Comparison of ENCODE assay signal across 1 cellular context in the genomic region with DNA sequence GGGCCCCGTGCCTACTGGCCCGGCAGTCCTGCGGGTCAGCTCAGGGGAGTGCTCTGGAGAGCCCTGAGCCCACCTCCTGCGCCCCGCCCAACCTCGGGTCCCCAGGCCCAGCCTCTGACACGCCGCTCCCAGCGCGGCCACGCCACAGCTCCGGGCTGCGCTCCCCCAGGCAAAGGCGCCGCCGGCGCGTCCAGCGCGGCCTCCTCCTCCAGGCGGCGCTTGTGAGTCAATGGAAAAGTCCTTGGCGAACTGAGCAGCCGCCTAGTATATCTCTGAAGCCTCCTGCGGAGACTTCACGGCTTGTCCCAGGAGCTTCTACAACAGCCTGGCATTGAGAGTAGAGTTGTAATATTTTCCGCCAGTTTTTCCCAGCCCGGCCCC.
TF ChIP-seq lines count a peak whose summit lies in the region.

No MANE protein-coding gene starts in this region.

TF ChIP-seq in HEK293, 187 proteins besides CTCF, POLR2A, EP300 and RAD21 (continued from another document):
- TF ChIP-seq ZNF394 (tag by site-specific recombination; IDR thresholded peaks at IDR 0.05; ENCODE audit: borderline replicate concordance): peak; percentile 12; the same call in 1 of the 2 replicates
- 0 out of 2 replicates have a peak, but pooled peaks have one; percentile 31 for TF ChIP-seq ZSCAN30 (tag by site-specific recombination; IDR thresholded peaks at IDR 0.05)
- TF ChIP-seq ZNF623 (tag by site-specific recombination; IDR thresholded peaks at IDR 0.05): no peak
- TF ChIP-seq ZNF146 (tag by site-specific recombination; IDR thresholded peaks at IDR 0.05): no peak
- TF ChIP-seq ZNF449 (tag by site-specific recombination; IDR thresholded peaks at IDR 0.05): 0 out of 2 replicates have a peak, but pooled peaks have one; percentile 41
- TF ChIP-seq GLI4 (tag by site-specific recombination; IDR thresholded peaks at IDR 0.05): no peak
- TF ChIP-seq, protein P1, sequence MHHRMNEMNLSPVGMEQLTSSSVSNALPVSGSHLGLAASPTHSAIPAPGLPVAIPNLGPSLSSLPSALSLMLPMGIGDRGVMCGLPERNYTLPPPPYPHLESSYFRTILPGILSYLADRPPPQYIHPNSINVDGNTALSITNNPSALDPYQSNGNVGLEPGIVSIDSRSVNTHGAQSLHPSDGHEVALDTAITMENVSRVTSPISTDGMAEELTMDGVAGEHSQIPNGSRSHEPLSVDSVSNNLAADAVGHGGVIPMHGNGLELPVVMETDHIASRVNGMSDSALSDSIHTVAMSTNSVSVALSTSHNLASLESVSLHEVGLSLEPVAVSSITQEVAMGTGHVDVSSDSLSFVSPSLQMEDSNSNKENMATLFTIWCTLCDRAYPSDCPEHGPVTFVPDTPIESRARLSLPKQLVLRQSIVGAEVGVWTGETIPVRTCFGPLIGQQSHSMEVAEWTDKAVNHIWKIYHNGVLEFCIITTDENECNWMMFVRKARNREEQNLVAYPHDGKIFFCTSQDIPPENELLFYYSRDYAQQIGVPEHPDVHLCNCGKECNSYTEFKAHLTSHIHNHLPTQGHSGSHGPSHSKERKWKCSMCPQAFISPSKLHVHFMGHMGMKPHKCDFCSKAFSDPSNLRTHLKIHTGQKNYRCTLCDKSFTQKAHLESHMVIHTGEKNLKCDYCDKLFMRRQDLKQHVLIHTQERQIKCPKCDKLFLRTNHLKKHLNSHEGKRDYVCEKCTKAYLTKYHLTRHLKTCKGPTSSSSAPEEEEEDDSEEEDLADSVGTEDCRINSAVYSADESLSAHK (tag by site-specific recombination; IDR thresholded peaks at IDR 0.05): no peak
- no peak for TF ChIP-seq ZNF791 (tag by site-specific recombination; IDR thresholded peaks at IDR 0.05)
- no peak for TF ChIP-seq ZFP69B (tag by site-specific recombination; IDR thresholded peaks at IDR 0.05)
- peak; percentile 19; the same call in 1 of the 2 replicates for TF ChIP-seq ZNF561 (tag by site-specific recombination; IDR thresholded peaks at IDR 0.05; ENCODE audit: borderline replicate concordance)
- TF ChIP-seq GLIS1 (tag by site-specific recombination; IDR thresholded peaks at IDR 0.05): peak; percentile 31; the same call in 1 of the 2 replicates
- 0 out of 2 replicates have a peak, but pooled peaks have one; percentile 30 for TF ChIP-seq FEZF1 (tag by site-specific recombination; IDR thresholded peaks at IDR 0.05)
- TF ChIP-seq ZNF37A (tag by site-specific recombination; IDR thresholded peaks at IDR 0.05): no peak
- TF ChIP-seq, protein P2, sequence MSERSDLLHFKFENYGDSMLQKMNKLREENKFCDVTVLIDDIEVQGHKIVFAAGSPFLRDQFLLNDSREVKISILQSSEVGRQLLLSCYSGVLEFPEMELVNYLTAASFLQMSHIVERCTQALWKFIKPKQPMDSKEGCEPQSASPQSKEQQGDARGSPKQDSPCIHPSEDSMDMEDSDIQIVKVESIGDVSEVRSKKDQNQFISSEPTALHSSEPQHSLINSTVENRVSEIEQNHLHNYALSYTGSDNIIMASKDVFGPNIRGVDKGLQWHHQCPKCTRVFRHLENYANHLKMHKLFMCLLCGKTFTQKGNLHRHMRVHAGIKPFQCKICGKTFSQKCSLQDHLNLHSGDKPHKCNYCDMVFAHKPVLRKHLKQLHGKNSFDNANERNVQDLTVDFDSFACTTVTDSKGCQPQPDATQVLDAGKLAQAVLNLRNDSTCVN (tag by site-specific recombination; optimal IDR thresholded peaks at IDR 0.05): peak; percentile 21
- no peak for TF ChIP-seq MYNN (tag by site-specific recombination; IDR thresholded peaks at IDR 0.05; ENCODE audit: borderline replicate concordance)
- no peak for TF ChIP-seq ZNF423 (tag by site-specific recombination; IDR thresholded peaks at IDR 0.05)
- peak; percentile 86 for TF ChIP-seq IKZF3 (tag by site-specific recombination; IDR thresholded peaks at IDR 0.05)
- TF ChIP-seq ZNF202 (tag by site-specific recombination; IDR thresholded peaks at IDR 0.05; ENCODE audit: borderline replicate concordance): no peak
- no peak for TF ChIP-seq ZNF169 (tag by site-specific recombination; IDR thresholded peaks at IDR 0.05)
- peak; percentile 89 for TF ChIP-seq ZNF560 (tag by site-specific recombination; IDR thresholded peaks at IDR 0.05; ENCODE audit: borderline replicate concordance)
- TF ChIP-seq, protein P3, sequence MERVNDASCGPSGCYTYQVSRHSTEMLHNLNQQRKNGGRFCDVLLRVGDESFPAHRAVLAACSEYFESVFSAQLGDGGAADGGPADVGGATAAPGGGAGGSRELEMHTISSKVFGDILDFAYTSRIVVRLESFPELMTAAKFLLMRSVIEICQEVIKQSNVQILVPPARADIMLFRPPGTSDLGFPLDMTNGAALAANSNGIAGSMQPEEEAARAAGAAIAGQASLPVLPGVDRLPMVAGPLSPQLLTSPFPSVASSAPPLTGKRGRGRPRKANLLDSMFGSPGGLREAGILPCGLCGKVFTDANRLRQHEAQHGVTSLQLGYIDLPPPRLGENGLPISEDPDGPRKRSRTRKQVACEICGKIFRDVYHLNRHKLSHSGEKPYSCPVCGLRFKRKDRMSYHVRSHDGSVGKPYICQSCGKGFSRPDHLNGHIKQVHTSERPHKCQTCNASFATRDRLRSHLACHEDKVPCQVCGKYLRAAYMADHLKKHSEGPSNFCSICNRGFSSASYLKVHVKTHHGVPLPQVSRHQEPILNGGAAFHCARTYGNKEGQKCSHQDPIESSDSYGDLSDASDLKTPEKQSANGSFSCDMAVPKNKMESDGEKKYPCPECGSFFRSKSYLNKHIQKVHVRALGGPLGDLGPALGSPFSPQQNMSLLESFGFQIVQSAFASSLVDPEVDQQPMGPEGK (tag by site-specific recombination; IDR thresholded peaks at IDR 0.05): 0 out of 2 replicates have a peak, but pooled peaks have one; percentile 14
- TF ChIP-seq, protein P4, sequence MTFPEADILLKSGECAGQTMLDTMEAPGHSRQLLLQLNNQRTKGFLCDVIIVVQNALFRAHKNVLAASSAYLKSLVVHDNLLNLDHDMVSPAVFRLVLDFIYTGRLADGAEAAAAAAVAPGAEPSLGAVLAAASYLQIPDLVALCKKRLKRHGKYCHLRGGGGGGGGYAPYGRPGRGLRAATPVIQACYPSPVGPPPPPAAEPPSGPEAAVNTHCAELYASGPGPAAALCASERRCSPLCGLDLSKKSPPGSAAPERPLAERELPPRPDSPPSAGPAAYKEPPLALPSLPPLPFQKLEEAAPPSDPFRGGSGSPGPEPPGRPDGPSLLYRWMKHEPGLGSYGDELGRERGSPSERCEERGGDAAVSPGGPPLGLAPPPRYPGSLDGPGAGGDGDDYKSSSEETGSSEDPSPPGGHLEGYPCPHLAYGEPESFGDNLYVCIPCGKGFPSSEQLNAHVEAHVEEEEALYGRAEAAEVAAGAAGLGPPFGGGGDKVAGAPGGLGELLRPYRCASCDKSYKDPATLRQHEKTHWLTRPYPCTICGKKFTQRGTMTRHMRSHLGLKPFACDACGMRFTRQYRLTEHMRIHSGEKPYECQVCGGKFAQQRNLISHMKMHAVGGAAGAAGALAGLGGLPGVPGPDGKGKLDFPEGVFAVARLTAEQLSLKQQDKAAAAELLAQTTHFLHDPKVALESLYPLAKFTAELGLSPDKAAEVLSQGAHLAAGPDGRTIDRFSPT (tag by site-specific recombination; IDR thresholded peaks at IDR 0.05): 0 out of 2 replicates have a peak, but pooled peaks have one; percentile 9
- peak; percentile 71; the same call in 1 of the 2 replicates for TF ChIP-seq ZNF660 (tag by site-specific recombination; IDR thresholded peaks at IDR 0.05)
